ENCODE assay signal across 19 cellular contexts in the genomic region with DNA sequence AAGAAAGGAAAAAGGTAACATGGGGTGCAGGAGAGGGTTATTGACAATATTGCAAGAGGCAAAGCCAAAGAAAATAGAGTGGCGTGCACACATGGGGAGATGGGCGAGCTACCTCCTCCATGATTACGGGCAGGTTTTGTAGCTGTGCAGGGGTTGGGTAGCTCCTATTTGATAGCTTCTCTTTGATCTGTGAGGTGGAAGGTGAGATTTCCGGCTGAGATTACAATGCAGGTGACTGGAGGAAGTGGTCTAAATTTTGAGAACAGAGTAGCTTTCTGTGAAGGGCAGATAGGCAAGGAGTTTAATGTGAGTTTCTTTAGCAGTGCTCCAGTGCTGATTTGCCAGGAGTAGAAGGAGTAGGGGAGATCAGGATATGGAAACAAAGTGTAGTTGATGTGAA.
DNase-seq lines count a peak whose midpoint lies in the region; ATAC-seq and TF ChIP-seq lines count a peak whose summit lies in the region.
"Had no signal": no experiment of that assay in that cellular context is flagged by ENCODE, and none has a peak within 500 bp of the region (broad histone marks: within the 10 kb centered on the region; RNA-seq: fewer than 3 reads in every experiment).

No MANE protein-coding gene starts in this region.

- no peaks in the 10 kb centered on the region for H3K27me3 Mint-ChIP-seq in activated CD4-positive, alpha-beta T cell treated with anti-CD3 and anti-CD28 coated beads, Interleukin-2, amount 10 ng/mL, durations not matched to agents 24 days and 14 days
- H3K27me3 Mint-ChIP-seq in CD4-positive, alpha-beta memory T cell = no peaks in the 10 kb centered on the region
- no peaks in the 10 kb centered on the region for H3K27me3 Mint-ChIP-seq in central memory CD8-positive, alpha-beta T cell
- H3K27me3 Mint-ChIP-seq in stimulated activated naive B cell treated with anti-CD40 and anti-IgM and Interleukin-4, amounts not matched to agents 10 μg/mL and 1 μg/mL and 100 μg/mL, for 72 hours = no peaks in the 10 kb centered on the region

- H3K79me2 ChIP-seq in OCI-LY7 (ENCODE audit: insufficient read depth, low read depth, low read length) = no peaks in the 10 kb centered on the region

- peaks cover 7% of the 10 kb centered on the region for H3K4me1 Mint-ChIP-seq in activated CD4-positive, alpha-beta T cell treated with anti-CD3 and anti-CD28 coated beads, Interleukin-2, amount 10 ng/mL, durations not matched to agents 24 days and 14 days
- H3K4me1 Mint-ChIP-seq in CD4-positive, alpha-beta memory T cell = peaks cover 11 to 23% (median 18%) of the 10 kb centered on the region in 4 donors
- peaks cover 6% of the 10 kb centered on the region for H3K4me1 Mint-ChIP-seq in central memory CD8-positive, alpha-beta T cell
- H3K4me1 Mint-ChIP-seq in stimulated activated naive B cell treated with anti-CD40 and anti-IgM and Interleukin-4, amounts not matched to agents 10 μg/mL and 1 μg/mL and 100 μg/mL, for 72 hours = no peaks in the 10 kb centered on the region

- no peak overlapping the region for H3K27ac ChIP-seq in CD4-positive, alpha-beta memory T cell (ENCODE audit: low read depth, low read length)
- H3K27ac ChIP-seq in OCI-LY7 (ENCODE audit: low read depth, low read length, poor library complexity, severe bottlenecking) = no peak overlapping the region
- H3K27ac ChIP-seq in spleen = no peak overlapping the region
- H3K27ac ChIP-seq: epithelial cell of prostate, lower lobe of right lung, Peyer's patch, right lobe of liver, transverse colon had no signal

- H3K36me3 ChIP-seq in CD4-positive, alpha-beta memory T cell (ENCODE audit: insufficient read depth, low read length) = no peaks in the 10 kb centered on the region
- H3K36me3 ChIP-seq in OCI-LY7 (ENCODE audit: insufficient read depth, low read length) (no peaks in the 10 kb centered on the region), spleen (no peaks in the 10 kb centered on the region)
- H3K36me3 ChIP-seq: lower lobe of right lung, Peyer's patch, right lobe of liver, transverse colon had no signal

- TF ChIP-seq POLR2A in spleen (IDR thresholded peaks at IDR 0.05) = no peak

- peak overlapping the region; percentile 26 for H3K4me3 Mint-ChIP-seq in activated CD4-positive, alpha-beta T cell treated with anti-CD3 and anti-CD28 coated beads, Interleukin-2, amount 10 ng/mL, durations not matched to agents 24 days and 14 days
- H3K4me3 Mint-ChIP-seq in CD4-positive, alpha-beta memory T cell = peak overlapping the region in 7 of 8 donors; percentile 4 to 76 (median 63)
- peak overlapping the region; percentile 15 for H3K4me3 Mint-ChIP-seq in central memory CD8-positive, alpha-beta T cell
- H3K4me3 Mint-ChIP-seq in stimulated activated naive B cell treated with anti-CD40 and anti-IgM and Interleukin-4, amounts not matched to agents 10 μg/mL and 1 μg/mL and 100 μg/mL, for 72 hours = no peak overlapping the region

- H3K27me3 ChIP-seq in CD4-positive, alpha-beta memory T cell (ENCODE audit: insufficient read depth, low read length) = no peaks in the 10 kb centered on the region
- no peaks in the 10 kb centered on the region for H3K27me3 ChIP-seq in spleen (replicated peaks in 1 of 7)
- H3K27me3 ChIP-seq: Peyer's patch, right lobe of liver, transverse colon had no signal

- H3K27ac Mint-ChIP-seq in activated CD4-positive, alpha-beta T cell treated with anti-CD3 and anti-CD28 coated beads, Interleukin-2, amount 10 ng/mL, durations not matched to agents 24 days and 14 days = no peak overlapping the region
- peak overlapping the region; percentile 2 to 77 (median 63) for H3K27ac Mint-ChIP-seq in CD4-positive, alpha-beta memory T cell
- H3K27ac Mint-ChIP-seq in central memory CD8-positive, alpha-beta T cell (ENCODE audit: low read depth) = no peak overlapping the region
- H3K27ac Mint-ChIP-seq in stimulated activated naive B cell treated with anti-CD40 and anti-IgM and Interleukin-4, amounts not matched to agents 10 μg/mL and 1 μg/mL and 100 μg/mL, for 72 hours = no peak overlapping the region

- H3K4me1 ChIP-seq in CD4-positive, alpha-beta memory T cell (ENCODE audit: insufficient read depth, low read length) = peaks cover 8% of the 10 kb centered on the region
- H3K4me1 ChIP-seq in OCI-LY7 (ENCODE audit: insufficient read depth, low read length, poor library complexity, severe bottlenecking) (peaks cover 13% of the 10 kb centered on the region), spleen (no peaks in the 10 kb centered on the region)
- H3K4me1 ChIP-seq: lower lobe of right lung, Peyer's patch, right lobe of liver, transverse colon had no signal

- TF ChIP-seq CTCF in OCI-LY7 (conservative IDR thresholded peaks at IDR 0.05; ENCODE audit: low read length) (no peak), spleen (IDR thresholded peaks at IDR 0.05 in 8 of 11, conservative IDR thresholded peaks at IDR 0.05 in 3 of 11) (no peak)

- no peaks in the 10 kb centered on the region; the same call in 1 of the 2 replicates for H3K9me2 ChIP-seq in OCI-LY7 (ENCODE audit: insufficient read depth, low read length)

- intact Hi-C loops in activated CD4-positive, alpha-beta T cell treated with anti-CD3 and anti-CD28 coated beads, Interleukin-2, amount 10 ng/mL, durations not matched to agents 24 days and 14 days (cut with micrococcal nuclease) = no loop called here
- intact Hi-C loops in CD4-positive, alpha-beta memory T cell (cut with micrococcal nuclease) = loop anchor here (1.0 kb wide), 1 partner anchor 19 kb away; no protein-coding TSS in a partner anchor
- intact Hi-C loops in OCI-LY7 (cut with micrococcal nuclease; ENCODE audit: unreplicated experiment) (no loop called here), spleen (cut with DNase I; ENCODE audit: low total_unique reads) (no loop called here)

- POLR2A ChIA-PET in CD4-positive, alpha-beta memory T cell (lab: Charles Lee; ENCODE audit: partially characterized antibody) = interaction anchor here (0.6 to 3.5 kb wide), 2 partner anchors 14 to 19 kb away, joined by 3 to 24 read pairs; no protein-coding TSS in a partner anchor
- POLR2A ChIA-PET in OCI-LY7 (lab: Charles Lee) = interaction anchor here (0.8 to 1.9 kb wide), 4 partner anchors 12 to 97 kb away, joined by 3 to 11 read pairs (median 4); no protein-coding TSS in a partner anchor

- CTCF ChIA-PET in CD4-positive, alpha-beta memory T cell (lab: Charles Lee; ENCODE audit: partially characterized antibody) = interaction anchor here (1.0 to 2.4 kb wide), 3 partner anchors 19 to 59 kb away, joined by 3 to 9 read pairs (median 3); no protein-coding TSS in a partner anchor
- CTCF ChIA-PET in OCI-LY7 (lab: Charles Lee; ENCODE audit: unreplicated experiment) = no interaction called here

- H4K20me1 ChIP-seq in OCI-LY7 (ENCODE audit: insufficient read depth, low read length) = peaks cover 3% of the 10 kb centered on the region; the same call in 1 of the 2 replicates

- H3K9me3 Mint-ChIP-seq in activated CD4-positive, alpha-beta T cell treated with anti-CD3 and anti-CD28 coated beads, Interleukin-2, amount 10 ng/mL, durations not matched to agents 24 days and 14 days = peaks cover 4% of the 10 kb centered on the region
- H3K9me3 Mint-ChIP-seq in CD4-positive, alpha-beta memory T cell = peaks cover 3 to 13% (median 6%) of the 10 kb centered on the region in 8 donors
- H3K9me3 Mint-ChIP-seq in central memory CD8-positive, alpha-beta T cell = peaks cover 20% of the 10 kb centered on the region
- peaks cover 4 to 6% of the 10 kb centered on the region in 2 donors for H3K9me3 Mint-ChIP-seq in stimulated activated naive B cell treated with anti-CD40 and anti-IgM and Interleukin-4, amounts not matched to agents 10 μg/mL and 1 μg/mL and 100 μg/mL, for 72 hours

- no peaks in the 10 kb centered on the region for H3K36me3 Mint-ChIP-seq in activated CD4-positive, alpha-beta T cell treated with anti-CD3 and anti-CD28 coated beads, Interleukin-2, amount 10 ng/mL, durations not matched to agents 24 days and 14 days (ENCODE audit: low read depth)
- H3K36me3 Mint-ChIP-seq in CD4-positive, alpha-beta memory T cell = no peaks in the 10 kb centered on the region
- H3K36me3 Mint-ChIP-seq in central memory CD8-positive, alpha-beta T cell (ENCODE audit: insufficient read depth) = no peaks in the 10 kb centered on the region
- no peaks in the 10 kb centered on the region for H3K36me3 Mint-ChIP-seq in stimulated activated naive B cell treated with anti-CD40 and anti-IgM and Interleukin-4, amounts not matched to agents 10 μg/mL and 1 μg/mL and 100 μg/mL, for 72 hours

- WGBS in spleen, 5 donors = 77 to 91% (median 85%) methylated on average over 4 of the region's 4 CpGs

- H2AFZ ChIP-seq in OCI-LY7 (ENCODE audit: low read length) = no peak overlapping the region

- H3K9me3 ChIP-seq in CD4-positive, alpha-beta memory T cell (ENCODE audit: control insufficient read depth in 1 of 2, low read length in 2 of 2) = no peaks in the 10 kb centered on the region
- H3K9me3 ChIP-seq in OCI-LY7 (ENCODE audit: low read length) (no peaks in the 10 kb centered on the region), spleen (peaks cover 0 to 17% (median 7%) of the 10 kb centered on the region in 8 donors)
- H3K9me3 ChIP-seq: lower lobe of right lung, Peyer's patch, right lobe of liver, transverse colon had no signal

- H3K4me3 ChIP-seq in CD4-positive, alpha-beta memory T cell (ENCODE audit: low read length in 2 of 2) = no peak overlapping the region
- H3K4me3 ChIP-seq in OCI-LY7 (ENCODE audit: low read depth, low read length, poor library complexity, severe bottlenecking) (no peak overlapping the region), spleen (no peak overlapping the region)
- H3K4me3 ChIP-seq: lower lobe of right lung, Peyer's patch, right lobe of liver, transverse colon had no signal

- H3K4me2 ChIP-seq in OCI-LY7 (ENCODE audit: low read length) = peak overlapping the region; percentile 44

- in situ Hi-C loops in KBM-7 (cut with MboI; ENCODE audit: low pct_unique_long_range_greater_than_20kb, low sequenced_read_pairs) = no loop called here

- ATAC-seq in central memory CD8-positive, alpha-beta T cell (replicated peaks; ENCODE audit: extremely low read depth, poor library complexity, severe bottlenecking) = peak; percentile 56
- no peak for ATAC-seq in stimulated activated naive B cell treated with anti-CD40 and anti-IgM and Interleukin-4, amounts not matched to agents 10 μg/mL and 1 μg/mL and 100 μg/mL, for 72 hours (replicated peaks)
- ATAC-seq: lower lobe of right lung, right lobe of liver had no signal

- DNase-seq in activated CD4-positive, alpha-beta T cell treated with anti-CD3 and anti-CD28 coated beads, Interleukin-2, amount 10 ng/mL, durations not matched to agents 24 days and 14 days = peak; percentile 68
- no peak for DNase-seq in activated CD4-positive, alpha-beta T cell treated with anti-CD3 and anti-CD28 coated beads, Interleukin-2, amount 50 U/mL, for 48 hours
- DNase-seq in CD4-positive, alpha-beta memory T cell = peak; percentile 33 to 57 (median 42)
- DNase-seq in OCI-LY7 (ENCODE audit: low spot score) (peak; percentile 74), KBM-7 (no peak), spleen (no peak)
- DNase-seq in central memory CD8-positive, alpha-beta T cell (ENCODE audit: low spot score in 2 of 2) = no peak
- DNase-seq in stimulated activated naive B cell treated with anti-CD40 and anti-IgM and Interleukin-4, amounts not matched to agents 10 μg/mL and 1 μg/mL and 100 μg/mL, for 72 hours = no peak
- DNase-seq: activated CD4-positive, alpha-beta T cell treated with anti-CD3 and anti-CD28 coated beads, Interleukin-2, amount 50 U/mL, for 1 hour; glutamatergic neuron; lower lobe of right lung; MV-4-11; NCI-H524; NK-92 treated with Interleukin-12 subunit alpha and Interleukin-12 subunit beta, amount 100 ng/mL, for 24 hours; posterior cingulate gyrus; right lobe of liver; transverse colon had no signal

- no TSS peak for BruUV-seq in OCI-LY7 (replicated peaks; lab: Mats Ljungman, UMichigan)

Comparison
In these comparisons a context has a peak if more than half of its experiments do, and no peak if none do; other contexts are left out.
1. DNase-seq: peak in activated CD4-positive, alpha-beta T cell treated with anti-CD3 and anti-CD28 coated beads, Interleukin-2, amount 10 ng/mL, durations not matched to agents 24 days and 14 days (single experiment), CD4-positive, alpha-beta memory T cell (5 of 5) and OCI-LY7 (single experiment); none in activated CD4-positive, alpha-beta T cell treated with anti-CD3 and anti-CD28 coated beads, Interleukin-2, amount 50 U/mL, for 48 hours (0 of 2), central memory CD8-positive, alpha-beta T cell (0 of 2), KBM-7 (single experiment), stimulated activated naive B cell treated with anti-CD40 and anti-IgM and Interleukin-4, amounts not matched to agents 10 μg/mL and 1 μg/mL and 100 μg/mL, for 72 hours (single experiment) and spleen (single experiment).
2. H3K27ac Mint-ChIP-seq: peak in CD4-positive, alpha-beta memory T cell (7 of 7); none in activated CD4-positive, alpha-beta T cell treated with anti-CD3 and anti-CD28 coated beads, Interleukin-2, amount 10 ng/mL, durations not matched to agents 24 days and 14 days (single experiment), central memory CD8-positive, alpha-beta T cell (single experiment) and stimulated activated naive B cell treated with anti-CD40 and anti-IgM and Interleukin-4, amounts not matched to agents 10 μg/mL and 1 μg/mL and 100 μg/mL, for 72 hours (single experiment).
3. H3K4me3 Mint-ChIP-seq: peak in activated CD4-positive, alpha-beta T cell treated with anti-CD3 and anti-CD28 coated beads, Interleukin-2, amount 10 ng/mL, durations not matched to agents 24 days and 14 days (single experiment), CD4-positive, alpha-beta memory T cell (7 of 8) and central memory CD8-positive, alpha-beta T cell (single experiment); none in stimulated activated naive B cell treated with anti-CD40 and anti-IgM and Interleukin-4, amounts not matched to agents 10 μg/mL and 1 μg/mL and 100 μg/mL, for 72 hours (0 of 2).